In the genomic region with DNA sequence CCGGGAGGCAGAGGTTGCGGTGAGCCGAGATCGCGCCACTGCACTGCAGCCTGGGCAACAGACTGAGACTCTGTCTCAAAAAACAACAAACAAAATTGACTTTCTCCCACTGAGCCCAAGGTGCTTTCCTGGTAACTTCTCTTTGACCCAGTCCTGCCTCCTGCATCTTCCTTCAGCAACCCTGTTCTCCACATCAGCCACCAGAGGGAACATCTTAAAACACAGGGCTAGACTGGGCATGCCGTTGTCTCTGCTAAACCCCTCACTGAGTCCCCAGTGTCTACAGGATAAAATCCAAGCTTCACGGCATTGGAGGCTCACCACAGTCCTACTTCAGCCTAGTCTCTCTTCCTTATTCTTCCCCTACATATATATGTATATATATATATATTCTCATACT, we compare ENCODE assay signal across 14 cellular contexts. TPM values are rescaled to one million over a fixed set of nuclear protein-coding genes. Genes with fewer than 3 reads are reported as not detected.
A peak's percentile ranks its signal among the peaks of the same experiment; 100 is the strongest.
DNase-seq lines count a peak whose midpoint lies in the region; ATAC-seq and TF ChIP-seq lines count a peak whose summit lies in the region.
"Had no signal": no experiment of that assay in that cellular context is flagged by ENCODE, and none has a peak within 500 bp of the region (broad histone marks: within the 10 kb centered on the region; RNA-seq: fewer than 3 reads in every experiment).

No MANE protein-coding gene starts in this region.

- no peak for TF ChIP-seq POLR2A in GM18505 (IDR thresholded peaks at IDR 0.05; ENCODE audit: borderline replicate concordance, extremely low read depth, insufficient read depth, insufficient read length)

- no peaks in the 10 kb centered on the region for H3F3A ChIP-seq in smooth muscle cell (ENCODE audit: low read depth)

- H3K27me3 ChIP-seq in endodermal cell (ENCODE audit: control insufficient read depth, insufficient read depth, low read length, poor library complexity, severe bottlenecking) (no peaks in the 10 kb centered on the region), smooth muscle cell (ENCODE audit: low read depth) (no peaks in the 10 kb centered on the region)

- WGBS in endodermal cell (ENCODE audit: insufficient coverage in 1 of 2, insufficient read length in 1 of 2), 2 experiments: 71 to 74% methylated on average over 5 to 7 of the region's 7 CpGs
- 77% methylated on average over 7 of the region's 7 CpGs for WGBS in smooth muscle cell (ENCODE audit: low lambda C conversion rate)

- H3K9me3 Mint-ChIP-seq in endodermal cell: peaks cover 8% of the 10 kb centered on the region
- H3K9me3 Mint-ChIP-seq: CD8-positive, alpha-beta T cell had no signal

- ATAC-seq in GM18505 (IDR thresholded peaks at IDR 0.05; ENCODE audit: unreplicated experiment) (no peak), HG03565 (IDR thresholded peaks at IDR 0.05; ENCODE audit: unreplicated experiment) (no peak), HG02571 (IDR thresholded peaks at IDR 0.05; ENCODE audit: unreplicated experiment) (no peak)
- ATAC-seq: CD8-positive, alpha-beta T cell had no signal

- no peak overlapping the region for H3K27ac Mint-ChIP-seq in endodermal cell
- H3K27ac Mint-ChIP-seq: CD8-positive, alpha-beta T cell; progenitor cell of endocrine pancreas had no signal

- H3K4me3 ChIP-seq in endodermal cell (ENCODE audit: low read length): no peak overlapping the region
- no peak overlapping the region for H3K4me3 ChIP-seq in smooth muscle cell

- peaks cover 3% of the 10 kb centered on the region for H3K4me1 Mint-ChIP-seq in endodermal cell

- no peak overlapping the region for H3K27ac ChIP-seq in endodermal cell (ENCODE audit: low read depth, low read length)
- H3K27ac ChIP-seq in smooth muscle cell (ENCODE audit: low read depth): no peak overlapping the region

- H4K20me1 ChIP-seq in smooth muscle cell (ENCODE audit: low read depth): no peaks in the 10 kb centered on the region

- peak; percentile 45 for DNase-seq in SIG-M5 treated with dmso at 0.1 percent for 504 hours (lab: John Stamatoyannopoulos, UW; ENCODE audit: unreplicated experiment)
- no peak for DNase-seq in SIG-M5 (lab: John Stamatoyannopoulos, UW)
- DNase-seq in NCI-H226: peak; percentile 22
- DNase-seq in endodermal cell: peak; percentile 72
- DNase-seq in smooth muscle cell (lab: John Stamatoyannopoulos, UW; ENCODE audit: unreplicated experiment): no peak
- DNase-seq: activated effector memory CD4-positive, alpha-beta T cell treated with Interleukin-2 at 50 U/mL for 16 hours; CD8-positive, alpha-beta T cell; effector CD8-positive, alpha-beta T cell; kidney; NCI-H2107 had no signal

- H3K4me3 Mint-ChIP-seq in endodermal cell: no peak overlapping the region
- H3K4me3 Mint-ChIP-seq: CD8-positive, alpha-beta T cell had no signal

- H3K36me3 Mint-ChIP-seq in endodermal cell (ENCODE audit: low read depth): no peaks in the 10 kb centered on the region
- H3K36me3 Mint-ChIP-seq: CD8-positive, alpha-beta T cell had no signal

- TF ChIP-seq CTCF in endodermal cell (conservative IDR thresholded peaks at IDR 0.05) (peak; percentile 71), smooth muscle cell (IDR thresholded peaks at IDR 0.05; ENCODE audit: borderline replicate concordance, insufficient read depth, poor library complexity, severe bottlenecking) (peak; percentile 22)

- H3K9me3 ChIP-seq in endodermal cell (ENCODE audit: control insufficient read depth, low read length): peaks cover 8% of the 10 kb centered on the region
- H3K9me3 ChIP-seq in smooth muscle cell (replicated peaks; ENCODE audit: low read depth): no peaks in the 10 kb centered on the region

- H3K79me2 ChIP-seq in smooth muscle cell (ENCODE audit: low read depth): no peaks in the 10 kb centered on the region

- H3K36me3 ChIP-seq in endodermal cell (ENCODE audit: control insufficient read depth, insufficient read depth, low read length) (no peaks in the 10 kb centered on the region), smooth muscle cell (ENCODE audit: low read depth) (no peaks in the 10 kb centered on the region)

- H2AFZ ChIP-seq in smooth muscle cell (ENCODE audit: low read depth): no peak overlapping the region

- H3K4me1 ChIP-seq in endodermal cell (ENCODE audit: control insufficient read depth, insufficient read depth, low read length): no peaks in the 10 kb centered on the region
- no peaks in the 10 kb centered on the region for H3K4me1 ChIP-seq in smooth muscle cell (ENCODE audit: low read depth)

- peaks cover 4% of the 10 kb centered on the region for H3K27me3 Mint-ChIP-seq in endodermal cell (ENCODE audit: insufficient read depth)

- no peak overlapping the region for H3K4me2 ChIP-seq in smooth muscle cell

- no peak overlapping the region for H3K9ac ChIP-seq in endodermal cell (ENCODE audit: extremely low read depth, low read length, poor library complexity, severe bottlenecking)
- H3K9ac ChIP-seq in smooth muscle cell (ENCODE audit: low read depth): no peak overlapping the region

RNA-seq across cellular contexts. Expression of gene KCNMB1, which starts 39.8 kb away (rescaled TPM):
- under 1 TPM in 1 of 2 donors, not detected in 1; 0.09 TPM for total RNA-seq in endodermal cell
- polyA plus RNA-seq in endodermal cell (2013, experiment 1 of 2): 0.46 TPM
- 0.46 TPM for polyA plus RNA-seq in endodermal cell (2013, experiment 2 of 2)
- 0.36 and 0.63 TPM in 2 replicates for total RNA-seq in smooth muscle cell
- polyA plus RNA-seq in smooth muscle cell: 0.52 and 0.54 TPM in 2 replicates
- total RNA-seq: CD8-positive, alpha-beta T cell; progenitor cell of endocrine pancreas had no signal

Comparison
In these comparisons a context has a peak if more than half of its experiments do, and no peak if none do; other contexts are left out.
1. DNase-seq: peak in SIG-M5 treated with dmso at 0.1 percent for 504 hours (single experiment), NCI-H226 (single experiment) and endodermal cell (single experiment); none in SIG-M5 (single experiment) and smooth muscle cell (single experiment).